In the genomic region with DNA sequence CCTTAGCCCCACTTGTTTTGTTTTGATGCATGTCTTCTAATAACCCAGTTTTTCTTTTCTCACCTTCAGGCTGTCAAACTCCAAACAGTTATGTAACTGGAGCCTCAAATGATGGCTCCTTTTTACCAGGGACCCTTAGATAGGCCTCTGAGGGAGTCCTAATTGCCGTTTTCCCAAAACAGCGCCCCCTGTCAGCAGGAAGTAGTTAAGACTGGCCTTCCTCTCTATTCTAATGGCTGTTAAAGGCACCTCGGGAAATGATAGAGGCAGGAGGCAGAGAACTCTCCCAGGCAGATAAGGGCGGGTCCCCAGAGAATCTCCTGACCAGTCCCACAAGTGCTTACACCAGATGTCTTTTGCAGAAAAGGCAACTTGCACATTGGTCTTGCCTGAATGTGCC, we compare ENCODE assay signal across 1 cellular context.
TF ChIP-seq lines count a peak whose summit lies in the region.

No MANE protein-coding gene starts in this region.

TF ChIP-seq in GM23338, 12 proteins besides CTCF, POLR2A, EP300 and RAD21 (continued from another document):
- TF ChIP-seq ZNF462 (CRISPR knock-in tag; IDR thresholded peaks at IDR 0.05), result no peak
- TF ChIP-seq ZNF331 (CRISPR knock-in tag; IDR thresholded peaks at IDR 0.05; ENCODE audit: low read depth), result no peak
- no peak for TF ChIP-seq REST (IDR thresholded peaks at IDR 0.05; ENCODE audit: unreplicated experiment)
- no peak for TF ChIP-seq EZH2phosphoT487 (IDR thresholded peaks at IDR 0.05; ENCODE audit: unreplicated experiment)
- TF ChIP-seq EZH2 (IDR thresholded peaks at IDR 0.05; ENCODE audit: low read depth, unreplicated experiment), result no peak
- no peak for TF ChIP-seq ZNF114 (CRISPR knock-in tag; IDR thresholded peaks at IDR 0.05)
- no peak for TF ChIP-seq NANOG (IDR thresholded peaks at IDR 0.05; ENCODE audit: borderline replicate concordance)
